ENCODE assay signal across 8 cellular contexts in genomic region chr1:183023146-183023600, GRCh38. TPM values are rescaled to one million over a fixed set of nuclear protein-coding genes. Genes with fewer than 3 reads are reported as not detected.
DNase-seq lines count a peak whose midpoint lies in the region; ATAC-seq and TF ChIP-seq lines count a peak whose summit lies in the region.

Gene LAMC1 (plus strand): TSS chr1:183023420. CDS start chr1:183023717, 297 bp downstream.

- peak; percentile 18 for TF ChIP-seq POLR2A in HCT116 (IDR thresholded peaks at IDR 0.05; ENCODE audit: borderline replicate concordance, extremely low read depth, insufficient read depth, insufficient read length)

- H3K4me3 ChIP-seq in HCT116 (replicated peaks in 1 of 2; ENCODE audit: low read depth in 1 of 2, low read length in 2 of 2) = peak within 1 kb of the TSS; percentile 62 to 76

- 0 out of 4 replicates have a peak, but pooled peaks cover 0 to 6% of the 10 kb centered on the region in 2 experiments for H3K36me3 ChIP-seq in HCT116 (ENCODE audit: control insufficient read depth in 1 of 2, insufficient read depth in 2 of 2, low read length in 2 of 2)

- peaks cover 37 to 65% of the 10 kb centered on the region in 2 experiments for H3K4me1 ChIP-seq in HCT116 (ENCODE audit: control insufficient read depth in 1 of 2, insufficient read depth in 2 of 2, low read length in 2 of 2)

- TF ChIP-seq CTCF in HCT116 (IDR thresholded peaks at IDR 0.05 in 2 of 3, conservative IDR thresholded peaks at IDR 0.05 in 1 of 3; ENCODE audit: borderline replicate concordance in 1 of 3, insufficient read depth in 1 of 3, low read depth in 2 of 3, low read length in 2 of 3) = no peak

- no peaks in the 10 kb centered on the region for H3K9me2 ChIP-seq in HCT116 (ENCODE audit: insufficient read depth)

- TF ChIP-seq RAD21 in HCT116 (IDR thresholded peaks at IDR 0.05; ENCODE audit: low read depth) = no peak

- CTCF ChIA-PET in HCT116 (lab: Charles Lee) = no interaction called here

- POLR2A ChIA-PET in HCT116 (lab: Charles Lee) = no interaction called here

- H3K36me3 Mint-ChIP-seq in activated CD4-positive, alpha-beta T cell treated with anti-CD3 and anti-CD28 coated beads, Interleukin-2, amount 10 ng/mL, durations not matched to agents 24 days and 14 days (ENCODE audit: low read depth) = no peaks in the 10 kb centered on the region
- peaks cover 2% of the 10 kb centered on the region for H3K36me3 Mint-ChIP-seq in T-helper 1 cell treated with Interleukin-12 subunit alpha and Interleukin-12 subunit beta and Interleukin-4 antibody, amounts not matched to agents 30 μg/mL and 1 μg/mL, for 36 hours (ENCODE audit: low read depth)
- H3K36me3 Mint-ChIP-seq in stimulated activated effector memory CD8-positive, alpha-beta T cell treated with anti-CD3 and anti-CD28 coated beads, Interleukin-12 subunit alpha, Interleukin-12 subunit beta, amount 100 ng/mL, for 72 hours = no peaks in the 10 kb centered on the region

- peak within 1 kb of the TSS; percentile 9 for H2AFZ ChIP-seq in HCT116 (ENCODE audit: low read depth, low read length, poor library complexity, severe bottlenecking)

- RAD21 ChIA-PET in HCT116 (lab: Charles Lee; ENCODE audit: low non-redundant PET in 1 of 2, low total read pairs in 2 of 2, uncharacterized antibody in 2 of 2, unreplicated experiment in 2 of 2) = no interaction called here

- BruUV-seq in HCT116 (replicated peaks; lab: Mats Ljungman, UMichigan) = no TSS peak

- DNase-seq in activated CD4-positive, alpha-beta T cell treated with anti-CD3 and anti-CD28 coated beads, Interleukin-2, amount 10 ng/mL, durations not matched to agents 24 days and 14 days = peak; percentile 60
- no peak for DNase-seq in activated CD4-positive, alpha-beta T cell treated with anti-CD3 and anti-CD28 coated beads, Interleukin-2, amount 50 U/mL, for 1 hour
- DNase-seq in HCT116 (ENCODE audit: low read depth, low spot score) (no peak), M059J (ENCODE audit: low read depth) (peak; percentile 88), dermis microvascular lymphatic vessel endothelial cell (ENCODE audit: low read depth in 2 of 2) (peak in 1 of 2 donors; percentile 87), left lobe of liver (ENCODE audit: low spot score) (peak; percentile 66)
- DNase-seq in stimulated activated effector memory CD8-positive, alpha-beta T cell treated with anti-CD3 and anti-CD28 coated beads, Interleukin-12 subunit alpha, Interleukin-12 subunit beta, amount 100 ng/mL, for 72 hours (ENCODE audit: low spot score in 2 of 2) = no peak

- H3K9me3 ChIP-seq in HCT116 (ENCODE audit: control insufficient read depth in 1 of 2, insufficient read depth in 1 of 2, low read depth in 1 of 2, low read length in 2 of 2) = no peaks in the 10 kb centered on the region

- peak; percentile 57 for ATAC-seq in HCT116
- peak; percentile 69 for ATAC-seq in left lobe of liver
- peak; percentile 44 for ATAC-seq in stimulated activated effector memory CD8-positive, alpha-beta T cell treated with anti-CD3 and anti-CD28 coated beads, Interleukin-12 subunit alpha, Interleukin-12 subunit beta, amount 100 ng/mL, for 72 hours

- peak within 1 kb of the TSS; percentile 78 for H3K9ac ChIP-seq in HCT116 (ENCODE audit: low read length)

- intact Hi-C loops in activated CD4-positive, alpha-beta T cell treated with anti-CD3 and anti-CD28 coated beads, Interleukin-2, amount 10 ng/mL, durations not matched to agents 24 days and 14 days (cut with micrococcal nuclease) = no loop called here
- intact Hi-C loops in HCT116 (cut with micrococcal nuclease) = loop anchor here (5.0 kb wide), 1 partner anchor 164 kb away; the partner anchor contains the start of gene LAMC2

- peaks cover 11% of the 10 kb centered on the region for H3K4me1 Mint-ChIP-seq in activated CD4-positive, alpha-beta T cell treated with anti-CD3 and anti-CD28 coated beads, Interleukin-2, amount 10 ng/mL, durations not matched to agents 24 days and 14 days
- H3K4me1 Mint-ChIP-seq in T-helper 1 cell treated with Interleukin-12 subunit alpha and Interleukin-12 subunit beta and Interleukin-4 antibody, amounts not matched to agents 30 μg/mL and 1 μg/mL, for 36 hours (ENCODE audit: low read depth) = peaks cover 12% of the 10 kb centered on the region
- peaks cover 17% of the 10 kb centered on the region for H3K4me1 Mint-ChIP-seq in stimulated activated effector memory CD8-positive, alpha-beta T cell treated with anti-CD3 and anti-CD28 coated beads, Interleukin-12 subunit alpha, Interleukin-12 subunit beta, amount 100 ng/mL, for 72 hours

- no peaks in the 10 kb centered on the region for H4K20me1 ChIP-seq in HCT116 (ENCODE audit: insufficient read depth)

- peak within 1 kb of the TSS; percentile 76 for H3K4me3 Mint-ChIP-seq in activated CD4-positive, alpha-beta T cell treated with anti-CD3 and anti-CD28 coated beads, Interleukin-2, amount 10 ng/mL, durations not matched to agents 24 days and 14 days
- peak within 1 kb of the TSS; percentile 79 for H3K4me3 Mint-ChIP-seq in T-helper 1 cell treated with Interleukin-12 subunit alpha and Interleukin-12 subunit beta and Interleukin-4 antibody, amounts not matched to agents 30 μg/mL and 1 μg/mL, for 36 hours
- H3K4me3 Mint-ChIP-seq in stimulated activated effector memory CD8-positive, alpha-beta T cell treated with anti-CD3 and anti-CD28 coated beads, Interleukin-12 subunit alpha, Interleukin-12 subunit beta, amount 100 ng/mL, for 72 hours = peak within 1 kb of the TSS; percentile 70

- peak within 1 kb of the TSS; percentile 99 for H3K27ac ChIP-seq in HCT116 (ENCODE audit: low read depth, low read length)

- H3K27ac Mint-ChIP-seq in activated CD4-positive, alpha-beta T cell treated with anti-CD3 and anti-CD28 coated beads, Interleukin-2, amount 10 ng/mL, durations not matched to agents 24 days and 14 days = peak within 1 kb of the TSS; percentile 2
- peak within 1 kb of the TSS; percentile 61 for H3K27ac Mint-ChIP-seq in T-helper 1 cell treated with Interleukin-12 subunit alpha and Interleukin-12 subunit beta and Interleukin-4 antibody, amounts not matched to agents 30 μg/mL and 1 μg/mL, for 36 hours
- no peak within 1 kb of the TSS for H3K27ac Mint-ChIP-seq in stimulated activated effector memory CD8-positive, alpha-beta T cell treated with anti-CD3 and anti-CD28 coated beads, Interleukin-12 subunit alpha, Interleukin-12 subunit beta, amount 100 ng/mL, for 72 hours

- no peaks in the 10 kb centered on the region for H3K27me3 ChIP-seq in HCT116 (ENCODE audit: insufficient read depth, low read length)

- H3K4me2 ChIP-seq in HCT116 (ENCODE audit: low read length) = peak within 1 kb of the TSS; percentile 92

- H3K9me3 Mint-ChIP-seq in activated CD4-positive, alpha-beta T cell treated with anti-CD3 and anti-CD28 coated beads, Interleukin-2, amount 10 ng/mL, durations not matched to agents 24 days and 14 days = no peaks in the 10 kb centered on the region
- H3K9me3 Mint-ChIP-seq in T-helper 1 cell treated with Interleukin-12 subunit alpha and Interleukin-12 subunit beta and Interleukin-4 antibody, amounts not matched to agents 30 μg/mL and 1 μg/mL, for 36 hours = no peaks in the 10 kb centered on the region
- no peaks in the 10 kb centered on the region for H3K9me3 Mint-ChIP-seq in stimulated activated effector memory CD8-positive, alpha-beta T cell treated with anti-CD3 and anti-CD28 coated beads, Interleukin-12 subunit alpha, Interleukin-12 subunit beta, amount 100 ng/mL, for 72 hours

- H3K27me3 Mint-ChIP-seq in activated CD4-positive, alpha-beta T cell treated with anti-CD3 and anti-CD28 coated beads, Interleukin-2, amount 10 ng/mL, durations not matched to agents 24 days and 14 days = peaks cover 67% of the 10 kb centered on the region
- H3K27me3 Mint-ChIP-seq in T-helper 1 cell treated with Interleukin-12 subunit alpha and Interleukin-12 subunit beta and Interleukin-4 antibody, amounts not matched to agents 30 μg/mL and 1 μg/mL, for 36 hours (ENCODE audit: low read depth) = peaks cover 75% of the 10 kb centered on the region

- peaks cover 40% of the 10 kb centered on the region for H3K79me2 ChIP-seq in HCT116 (ENCODE audit: insufficient read depth, low read length)

TF ChIP-seq in HCT116, 20 proteins besides CTCF, POLR2A, EP300 and RAD21:
- no peak for TF ChIP-seq ZFX (IDR thresholded peaks at IDR 0.05)
- TF ChIP-seq, protein P1, sequence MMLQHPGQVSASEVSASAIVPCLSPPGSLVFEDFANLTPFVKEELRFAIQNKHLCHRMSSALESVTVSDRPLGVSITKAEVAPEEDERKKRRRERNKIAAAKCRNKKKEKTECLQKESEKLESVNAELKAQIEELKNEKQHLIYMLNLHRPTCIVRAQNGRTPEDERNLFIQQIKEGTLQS (IDR thresholded peaks at IDR 0.05) = no peak
- TF ChIP-seq JUND (IDR thresholded peaks at IDR 0.05) = no peak
- TF ChIP-seq ZNF274 (IDR thresholded peaks at IDR 0.05; ENCODE audit: low read depth, low read length) = no peak
- peak; percentile 57 for TF ChIP-seq POLR2AphosphoS5 (IDR thresholded peaks at IDR 0.05; ENCODE audit: low read depth, low read length)
- no peak for TF ChIP-seq TCF7L2 (IDR thresholded peaks at IDR 0.05; ENCODE audit: borderline replicate concordance, extremely low read depth, insufficient read depth, insufficient read length)
- TF ChIP-seq EGR1 (IDR thresholded peaks at IDR 0.05; ENCODE audit: low read depth) = 0 out of 2 replicates have a peak, but pooled peaks have one; percentile 51
TF ChIP-seq in HCT116: peak in this region for 2.

RNA-seq across cellular contexts. Expression of gene LAMC1, which starts in this region (rescaled TPM):
- 0.30 and 0.33 TPM in 2 replicates for total RNA-seq in activated CD4-positive, alpha-beta T cell treated with anti-CD3 and anti-CD28 coated beads, Interleukin-2, amount 10 ng/mL, durations not matched to agents 24 days and 14 days
- total RNA-seq in HCT116 (2021; ENCODE audit: unreplicated experiment) = 61.2 TPM
- 37.6 and 52.3 TPM in 2 replicates for polyA plus RNA-seq in HCT116 (2012)
- 161 and 321 TPM in 2 replicates for total RNA-seq in M059J (2014; rRNA removed; shearing (Covaris generic))
- 337 and 395 TPM in 2 replicates for total RNA-seq in dermis microvascular lymphatic vessel endothelial cell
- total RNA-seq in left lobe of liver = 19.0 TPM

Comparison
In these comparisons a context has a peak if more than half of its experiments do, and no peak if none do; other contexts are left out.
1. RNA of gene LAMC1 (total RNA-seq): 337 to 395 TPM in dermis microvascular lymphatic vessel endothelial cell, 161 to 321 TPM in M059J, 61.2 TPM in HCT116 (single experiment) and 19.0 TPM in left lobe of liver (single experiment); 0.30 to 0.33 TPM in activated CD4-positive, alpha-beta T cell treated with anti-CD3 and anti-CD28 coated beads, Interleukin-2, amount 10 ng/mL, durations not matched to agents 24 days and 14 days; every median in the first group is over 10 times any median in the second.
2. Peak in DNase-seq in activated CD4-positive, alpha-beta T cell treated with anti-CD3 and anti-CD28 coated beads, Interleukin-2, amount 10 ng/mL, durations not matched to agents 24 days and 14 days; RNA of the gene not detected or under 1 TPM.
3. DNase-seq: peak in M059J (single experiment) and left lobe of liver (single experiment); none in activated CD4-positive, alpha-beta T cell treated with anti-CD3 and anti-CD28 coated beads, Interleukin-2, amount 50 U/mL, for 1 hour (single experiment), HCT116 (single experiment) and stimulated activated effector memory CD8-positive, alpha-beta T cell treated with anti-CD3 and anti-CD28 coated beads, Interleukin-12 subunit alpha, Interleukin-12 subunit beta, amount 100 ng/mL, for 72 hours (0 of 2).
4. Peak in every context shown above with its lines, with median percentiles within 50 percentile points of each other: H3K4me3 Mint-ChIP-seq and ATAC-seq.